ENCODE assay signal across 1 cellular context in the genomic region with DNA sequence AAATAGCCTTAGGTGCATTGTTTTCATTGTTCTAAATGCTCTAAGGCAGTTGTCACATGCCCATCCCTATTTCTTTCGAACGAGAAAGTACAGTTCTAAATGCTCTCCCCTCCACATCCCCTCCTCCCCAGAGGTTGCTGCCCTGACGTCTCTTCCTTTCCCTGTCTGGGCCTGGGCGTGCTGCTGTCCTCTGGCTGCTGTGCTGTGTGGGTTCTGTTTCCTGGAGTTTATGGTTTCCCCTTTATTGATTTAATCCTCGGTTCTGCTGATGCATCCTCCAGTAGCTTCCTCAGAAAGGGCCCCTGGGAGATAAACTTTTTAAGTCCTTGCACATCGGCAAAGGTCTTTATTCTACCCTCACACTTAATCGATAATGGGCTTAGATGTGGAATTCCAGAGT.
TF ChIP-seq lines count a peak whose summit lies in the region.

No MANE protein-coding gene starts in this region.

TF ChIP-seq in H1, 55 proteins besides CTCF, POLR2A, EP300 and RAD21 (continued from another document):
- TF ChIP-seq BACH1 (IDR thresholded peaks at IDR 0.05; ENCODE audit: low read length) (no peak), YY1 (IDR thresholded peaks at IDR 0.05; ENCODE audit: low read depth, low read length) (no peak)
- TF ChIP-seq, protein P1, sequence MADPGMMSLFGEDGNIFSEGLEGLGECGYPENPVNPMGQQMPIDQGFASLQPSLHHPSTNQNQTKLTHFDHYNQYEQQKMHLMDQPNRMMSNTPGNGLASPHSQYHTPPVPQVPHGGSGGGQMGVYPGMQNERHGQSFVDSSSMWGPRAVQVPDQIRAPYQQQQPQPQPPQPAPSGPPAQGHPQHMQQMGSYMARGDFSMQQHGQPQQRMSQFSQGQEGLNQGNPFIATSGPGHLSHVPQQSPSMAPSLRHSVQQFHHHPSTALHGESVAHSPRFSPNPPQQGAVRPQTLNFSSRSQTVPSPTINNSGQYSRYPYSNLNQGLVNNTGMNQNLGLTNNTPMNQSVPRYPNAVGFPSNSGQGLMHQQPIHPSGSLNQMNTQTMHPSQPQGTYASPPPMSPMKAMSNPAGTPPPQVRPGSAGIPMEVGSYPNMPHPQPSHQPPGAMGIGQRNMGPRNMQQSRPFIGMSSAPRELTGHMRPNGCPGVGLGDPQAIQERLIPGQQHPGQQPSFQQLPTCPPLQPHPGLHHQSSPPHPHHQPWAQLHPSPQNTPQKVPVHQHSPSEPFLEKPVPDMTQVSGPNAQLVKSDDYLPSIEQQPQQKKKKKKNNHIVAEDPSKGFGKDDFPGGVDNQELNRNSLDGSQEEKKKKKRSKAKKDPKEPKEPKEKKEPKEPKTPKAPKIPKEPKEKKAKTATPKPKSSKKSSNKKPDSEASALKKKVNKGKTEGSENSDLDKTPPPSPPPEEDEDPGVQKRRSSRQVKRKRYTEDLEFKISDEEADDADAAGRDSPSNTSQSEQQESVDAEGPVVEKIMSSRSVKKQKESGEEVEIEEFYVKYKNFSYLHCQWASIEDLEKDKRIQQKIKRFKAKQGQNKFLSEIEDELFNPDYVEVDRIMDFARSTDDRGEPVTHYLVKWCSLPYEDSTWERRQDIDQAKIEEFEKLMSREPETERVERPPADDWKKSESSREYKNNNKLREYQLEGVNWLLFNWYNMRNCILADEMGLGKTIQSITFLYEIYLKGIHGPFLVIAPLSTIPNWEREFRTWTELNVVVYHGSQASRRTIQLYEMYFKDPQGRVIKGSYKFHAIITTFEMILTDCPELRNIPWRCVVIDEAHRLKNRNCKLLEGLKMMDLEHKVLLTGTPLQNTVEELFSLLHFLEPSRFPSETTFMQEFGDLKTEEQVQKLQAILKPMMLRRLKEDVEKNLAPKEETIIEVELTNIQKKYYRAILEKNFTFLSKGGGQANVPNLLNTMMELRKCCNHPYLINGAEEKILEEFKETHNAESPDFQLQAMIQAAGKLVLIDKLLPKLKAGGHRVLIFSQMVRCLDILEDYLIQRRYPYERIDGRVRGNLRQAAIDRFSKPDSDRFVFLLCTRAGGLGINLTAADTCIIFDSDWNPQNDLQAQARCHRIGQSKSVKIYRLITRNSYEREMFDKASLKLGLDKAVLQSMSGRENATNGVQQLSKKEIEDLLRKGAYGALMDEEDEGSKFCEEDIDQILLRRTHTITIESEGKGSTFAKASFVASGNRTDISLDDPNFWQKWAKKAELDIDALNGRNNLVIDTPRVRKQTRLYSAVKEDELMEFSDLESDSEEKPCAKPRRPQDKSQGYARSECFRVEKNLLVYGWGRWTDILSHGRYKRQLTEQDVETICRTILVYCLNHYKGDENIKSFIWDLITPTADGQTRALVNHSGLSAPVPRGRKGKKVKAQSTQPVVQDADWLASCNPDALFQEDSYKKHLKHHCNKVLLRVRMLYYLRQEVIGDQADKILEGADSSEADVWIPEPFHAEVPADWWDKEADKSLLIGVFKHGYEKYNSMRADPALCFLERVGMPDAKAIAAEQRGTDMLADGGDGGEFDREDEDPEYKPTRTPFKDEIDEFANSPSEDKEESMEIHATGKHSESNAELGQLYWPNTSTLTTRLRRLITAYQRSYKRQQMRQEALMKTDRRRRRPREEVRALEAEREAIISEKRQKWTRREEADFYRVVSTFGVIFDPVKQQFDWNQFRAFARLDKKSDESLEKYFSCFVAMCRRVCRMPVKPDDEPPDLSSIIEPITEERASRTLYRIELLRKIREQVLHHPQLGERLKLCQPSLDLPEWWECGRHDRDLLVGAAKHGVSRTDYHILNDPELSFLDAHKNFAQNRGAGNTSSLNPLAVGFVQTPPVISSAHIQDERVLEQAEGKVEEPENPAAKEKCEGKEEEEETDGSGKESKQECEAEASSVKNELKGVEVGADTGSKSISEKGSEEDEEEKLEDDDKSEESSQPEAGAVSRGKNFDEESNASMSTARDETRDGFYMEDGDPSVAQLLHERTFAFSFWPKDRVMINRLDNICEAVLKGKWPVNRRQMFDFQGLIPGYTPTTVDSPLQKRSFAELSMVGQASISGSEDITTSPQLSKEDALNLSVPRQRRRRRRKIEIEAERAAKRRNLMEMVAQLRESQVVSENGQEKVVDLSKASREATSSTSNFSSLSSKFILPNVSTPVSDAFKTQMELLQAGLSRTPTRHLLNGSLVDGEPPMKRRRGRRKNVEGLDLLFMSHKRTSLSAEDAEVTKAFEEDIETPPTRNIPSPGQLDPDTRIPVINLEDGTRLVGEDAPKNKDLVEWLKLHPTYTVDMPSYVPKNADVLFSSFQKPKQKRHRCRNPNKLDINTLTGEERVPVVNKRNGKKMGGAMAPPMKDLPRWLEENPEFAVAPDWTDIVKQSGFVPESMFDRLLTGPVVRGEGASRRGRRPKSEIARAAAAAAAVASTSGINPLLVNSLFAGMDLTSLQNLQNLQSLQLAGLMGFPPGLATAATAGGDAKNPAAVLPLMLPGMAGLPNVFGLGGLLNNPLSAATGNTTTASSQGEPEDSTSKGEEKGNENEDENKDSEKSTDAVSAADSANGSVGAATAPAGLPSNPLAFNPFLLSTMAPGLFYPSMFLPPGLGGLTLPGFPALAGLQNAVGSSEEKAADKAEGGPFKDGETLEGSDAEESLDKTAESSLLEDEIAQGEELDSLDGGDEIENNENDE (IDR thresholded peaks at IDR 0.05; ENCODE audit: insufficient replicate concordance, low read length): no peak
